Comparison of ENCODE assay signal across 28 cellular contexts in the genomic region with DNA sequence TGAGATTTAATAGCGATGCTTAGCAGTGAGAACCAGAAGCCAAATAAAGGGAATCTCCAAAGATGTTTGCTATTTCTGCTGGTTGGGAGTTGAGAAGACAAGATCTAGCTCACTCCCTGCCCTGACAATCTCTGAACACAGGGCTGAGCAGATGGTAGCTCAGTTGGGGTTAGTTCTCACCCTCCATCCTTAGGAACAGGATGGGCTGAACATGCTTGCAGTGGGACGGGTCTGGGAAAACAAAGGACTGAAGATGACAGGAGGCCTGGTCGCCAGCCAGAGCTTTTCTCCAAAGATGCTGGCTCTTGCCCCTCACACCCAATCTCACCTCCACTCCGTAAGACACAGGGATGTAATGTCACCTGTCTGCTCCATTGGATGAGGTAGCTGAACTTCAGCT.
"Had no signal": no experiment of that assay in that cellular context is flagged by ENCODE, and none has a peak within 500 bp of the region (broad histone marks: within the 10 kb centered on the region; RNA-seq: fewer than 3 reads in every experiment).

No MANE protein-coding gene starts in this region.

- H3K4me2 ChIP-seq: KMS-11 had no signal

- H3K4me1 ChIP-seq: ascending aorta, body of pancreas had no signal

- FAIRE-seq: bronchial epithelial cell, colon had no signal

- H3K9me3 ChIP-seq: ascending aorta, body of pancreas, MG63 had no signal

- H3K27me3 ChIP-seq: ascending aorta, body of pancreas had no signal

- H3K9ac ChIP-seq: KMS-11 had no signal

- H3K27ac ChIP-seq: ascending aorta, body of pancreas, KMS-11 had no signal

- DNase-seq: activated CD4-positive, alpha-beta T cell treated with anti-CD3 and anti-CD28 coated beads for 48 hours; activated CD4-positive, alpha-beta T cell treated with anti-CD3 and anti-CD28 coated beads, Interleukin-2, amount 50 U/mL, for 48 hours; activated CD4-positive, CD25-positive, alpha-beta regulatory T cell treated with anti-CD3 and anti-CD28 coated beads, Interleukin-2, amount 50 U/mL, for 72 hours; activated CD8-positive, alpha-beta memory T cell treated with anti-CD3 and anti-CD28 coated beads, Interleukin-2, amount 10 ng/mL, durations not matched to agents 7 days and 5 days; activated effector memory CD4-positive, alpha-beta T cell treated with anti-CD3 and anti-CD28 coated beads, Interleukin-2, amount 50 U/mL, for 16 hours; activated naive CD4-positive, alpha-beta T cell treated with Interleukin-2 at 50 U/mL for 16 hours; activated naive CD8-positive, alpha-beta T cell treated with anti-CD3 and anti-CD28 coated beads, Interleukin-2, amount 50 U/mL, for 24 hours; activated T-cell treated with anti-CD3 and anti-CD28 coated beads, Interleukin-2, amount 50 U/mL, for 4 hours; amniotic stem cell; body of pancreas; central memory CD4-positive, alpha-beta T cell; MG63; MV-4-11; NCI-H1092 treated with DMSO at 0.1 percent for 48 hours; NCI-H1417 treated with DMSO at 0.1 percent for 48 hours; NCI-H187 treated with DMSO at 0.1 percent for 48 hours; NCI-H2081 treated with DMSO at 0.1 percent for 48 hours; NCI-H226; NCI-H510A treated with DMSO at 0.1 percent for 48 hours; SIG-M5; T-helper 17 cell; T-helper 9 cell had no signal

- ATAC-seq: activated CD8-positive, alpha-beta memory T cell treated with anti-CD3 and anti-CD28 coated beads, Interleukin-2, amount 10 ng/mL, durations not matched to agents 7 days and 5 days; activated naive CD4-positive, alpha-beta T cell treated with anti-CD3 and anti-CD28 coated beads, Interleukin-2, amount 50 U/mL, for 72 hours; activated naive CD8-positive, alpha-beta T cell treated with anti-CD3 and anti-CD28 coated beads, Interleukin-2, amount 50 U/mL, for 24 hours; activated T-cell treated with anti-CD3 and anti-CD28 coated beads, Interleukin-2, amount 50 U/mL, for 4 hours; body of pancreas; T-helper 17 cell; WTC11 had no signal

- H3K4me3 ChIP-seq: ascending aorta, body of pancreas, MG63 had no signal

- H3K36me3 ChIP-seq: ascending aorta, MG63 had no signal
